Comparison of ENCODE assay signal across 15 cellular contexts in the genomic region with DNA sequence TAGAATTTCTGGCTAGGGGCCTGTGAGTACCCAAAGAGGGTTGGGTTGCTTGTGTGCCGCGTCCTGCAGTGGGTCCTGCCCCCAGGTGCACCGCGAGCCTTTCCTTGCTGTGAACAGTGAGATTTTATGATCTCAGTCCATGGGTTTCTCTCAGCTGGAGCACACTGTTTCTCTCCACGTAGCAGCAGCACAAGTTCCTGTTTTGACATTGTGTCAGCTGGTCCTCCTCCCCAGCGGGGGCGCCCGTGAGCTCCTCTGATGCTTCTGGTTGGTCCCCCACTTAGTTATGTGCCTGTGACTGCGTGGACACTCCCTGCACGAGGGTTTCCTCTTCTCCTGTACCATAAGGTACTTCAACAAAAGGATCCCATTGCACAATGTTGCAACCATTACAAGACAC.
"Had no signal": no experiment of that assay in that cellular context is flagged by ENCODE, and none has a peak within 500 bp of the region (broad histone marks: within the 10 kb centered on the region; RNA-seq: fewer than 3 reads in every experiment).

No MANE protein-coding gene starts in this region.

- DNase-seq: activated CD4-positive, alpha-beta T cell treated with anti-CD3 and anti-CD28 coated beads for 4 hours; activated gamma-delta T cell; activated naive CD8-positive, alpha-beta T cell treated with anti-CD3 and anti-CD28 coated beads for 36 hours; activated T-cell treated with anti-CD3 and anti-CD28 coated beads, Interleukin-2, amount 50 U/mL, for 24 hours; anterior cingulate cortex; hippocampal formation; kidney glomerular epithelial cell; nephron progenitor cell; psoas muscle; spleen; stimulated activated CD4-positive, alpha-beta T cell treated with anti-CD3 and anti-CD28 coated beads, Interleukin-1b, Interleukin-23, amount 100 ng/mL, for 48 hours; stimulated activated naive B cell treated with anti-CD40 and anti-IgM and Interleukin-4, amounts not matched to agents 10 μg/mL and 1 μg/mL and 100 μg/mL, for 72 hours; transverse colon; WERI-Rb-1 had no signal

- H3K27ac ChIP-seq: breast epithelium, psoas muscle, spleen, transverse colon, WERI-Rb-1 had no signal

- H3K27ac Mint-ChIP-seq: activated naive CD8-positive, alpha-beta T cell treated with anti-CD3 and anti-CD28 coated beads for 36 hours; activated T-cell treated with anti-CD3 and anti-CD28 coated beads, Interleukin-2, amount 50 U/mL, for 24 hours; nephron progenitor cell; stimulated activated naive B cell treated with anti-CD40 and anti-IgM and Interleukin-4, amounts not matched to agents 10 μg/mL and 1 μg/mL and 100 μg/mL, for 72 hours had no signal

- H3K36me3 ChIP-seq: breast epithelium, transverse colon, WERI-Rb-1 had no signal

- H3K4me3 Mint-ChIP-seq: activated naive CD8-positive, alpha-beta T cell treated with anti-CD3 and anti-CD28 coated beads for 36 hours; activated T-cell treated with anti-CD3 and anti-CD28 coated beads, Interleukin-2, amount 50 U/mL, for 24 hours; nephron progenitor cell; stimulated activated naive B cell treated with anti-CD40 and anti-IgM and Interleukin-4, amounts not matched to agents 10 μg/mL and 1 μg/mL and 100 μg/mL, for 72 hours had no signal

- H3K27me3 Mint-ChIP-seq: activated naive CD8-positive, alpha-beta T cell treated with anti-CD3 and anti-CD28 coated beads for 36 hours; activated T-cell treated with anti-CD3 and anti-CD28 coated beads, Interleukin-2, amount 50 U/mL, for 24 hours; stimulated activated naive B cell treated with anti-CD40 and anti-IgM and Interleukin-4, amounts not matched to agents 10 μg/mL and 1 μg/mL and 100 μg/mL, for 72 hours had no signal

- H3K4me3 ChIP-seq: breast epithelium, psoas muscle, spleen, transverse colon had no signal

- H3K9me3 ChIP-seq: breast epithelium, psoas muscle, spleen, transverse colon had no signal

- H3K9me3 Mint-ChIP-seq: activated naive CD8-positive, alpha-beta T cell treated with anti-CD3 and anti-CD28 coated beads for 36 hours; activated T-cell treated with anti-CD3 and anti-CD28 coated beads, Interleukin-2, amount 50 U/mL, for 24 hours had no signal
